ENCODE assay signal across 20 cellular contexts in the genomic region with DNA sequence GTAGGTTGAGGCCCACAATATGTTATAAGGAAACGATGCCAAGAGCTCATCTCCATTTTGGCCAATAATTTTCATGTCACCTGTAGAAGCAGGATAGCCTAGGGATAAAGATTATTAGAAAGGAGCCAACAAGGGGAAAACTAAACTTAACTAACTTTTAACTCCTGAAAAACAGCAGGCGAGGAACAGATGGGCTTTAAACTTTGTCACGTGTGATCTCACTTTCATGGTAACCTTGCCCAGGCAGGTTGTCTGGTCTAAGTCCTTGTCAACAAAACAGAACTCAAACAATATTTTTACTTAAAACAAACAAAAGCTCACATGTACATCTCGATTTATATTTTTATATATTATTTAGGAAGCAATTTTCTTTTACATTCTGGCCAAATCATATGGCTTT.
A peak's percentile ranks its signal among the peaks of the same experiment; 100 is the strongest.
DNase-seq lines count a peak whose midpoint lies in the region; ATAC-seq and TF ChIP-seq lines count a peak whose summit lies in the region.
"Had no signal": no experiment of that assay in that cellular context is flagged by ENCODE, and none has a peak within 500 bp of the region (broad histone marks: within the 10 kb centered on the region; RNA-seq: fewer than 3 reads in every experiment).

No MANE protein-coding gene starts in this region.

- ATAC-seq in HG03521 (IDR thresholded peaks at IDR 0.05; ENCODE audit: unreplicated experiment) (no peak), GM21717 (IDR thresholded peaks at IDR 0.05; ENCODE audit: unreplicated experiment) (no peak)
- ATAC-seq: A549; CD8-positive, alpha-beta T cell had no signal

- H3K27me3 Mint-ChIP-seq in MCF 10A (ENCODE audit: insufficient read depth, unreplicated experiment) = no peaks in the 10 kb centered on the region
- H3K27me3 Mint-ChIP-seq: B cell; CD4-positive, alpha-beta T cell had no signal

- no peak overlapping the region for H3K27ac Mint-ChIP-seq in MCF 10A (ENCODE audit: low read depth, unreplicated experiment)
- H3K27ac Mint-ChIP-seq: B cell; CD4-positive, alpha-beta T cell; CD8-positive, alpha-beta T cell had no signal

- TF ChIP-seq CTCF in mammary epithelial cell (conservative IDR thresholded peaks at IDR 0.05 in 1 of 2, IDR thresholded peaks at IDR 0.05 in 1 of 2; ENCODE audit: extremely low read depth in 1 of 2, insufficient read depth in 1 of 2, low read depth in 1 of 2, low read length in 2 of 2) (no peak), MCF 10A (IDR thresholded peaks at IDR 0.05; ENCODE audit: unreplicated experiment) (no peak), LNCaP clone FGC (IDR thresholded peaks at IDR 0.05; ENCODE audit: control insufficient read depth, extremely low read depth, insufficient read depth) (no peak)

- H3K4me1 ChIP-seq in mammary epithelial cell (ENCODE audit: insufficient read depth, low read length) = peaks cover 18% of the 10 kb centered on the region
- H3K4me1 ChIP-seq: A549; BLaER1 treated with 17β-estradiol and CSF1 and Interleukin-3, amounts not matched to agents 10 nM and 100 nM; Caco-2 had no signal

- H2AFZ ChIP-seq in mammary epithelial cell (ENCODE audit: low read depth, low read length) = peak overlapping the region; percentile 31

- no peaks in the 10 kb centered on the region for H3K27me3 ChIP-seq in mammary epithelial cell (ENCODE audit: insufficient read depth, low read length)
- H3K27me3 ChIP-seq: BLaER1 treated with 17β-estradiol and CSF1 and Interleukin-3, amounts not matched to agents 10 nM and 100 nM had no signal

- dilution Hi-C loops in mammary epithelial cell (cut with HindIII; ENCODE audit: low sequenced_read_pairs) = no loop called here

- WGBS in mammary epithelial cell (ENCODE audit: low coverage, missing lambda C conversion rate) = 77% methylated on average over 4 of the region's 4 CpGs

- no peaks in the 10 kb centered on the region for H3K9me3 ChIP-seq in mammary epithelial cell (replicated peaks; ENCODE audit: insufficient read depth, low read length)
- H3K9me3 ChIP-seq: A549; BLaER1 treated with 17β-estradiol and CSF1 and Interleukin-3, amounts not matched to agents 10 nM and 100 nM; Caco-2 had no signal

- intact Hi-C loops in mammary epithelial cell (cut with micrococcal nuclease) = loop anchor here (10.0 kb wide), 1 partner anchor 103 kb away; no protein-coding TSS in a partner anchor
- intact Hi-C loops in MCF 10A (cut with micrococcal nuclease) = loop anchor here (10.0 kb wide), 1 partner anchor 163 kb away; no protein-coding TSS in a partner anchor

- no peak overlapping the region for H3K9ac ChIP-seq in mammary epithelial cell (ENCODE audit: insufficient read depth, low read length)
- H3K9ac ChIP-seq: BLaER1 treated with 17β-estradiol and CSF1 and Interleukin-3, amounts not matched to agents 10 nM and 100 nM had no signal

- H3K4me3 ChIP-seq in mammary epithelial cell (replicated peaks in 1 of 3; ENCODE audit: insufficient read depth in 1 of 3, low read depth in 2 of 3, low read length in 3 of 3) (no peak overlapping the region), LNCaP clone FGC (ENCODE audit: low read depth, low read length) (no peak overlapping the region; the same call in 1 of the 2 replicates)
- H3K4me3 ChIP-seq: A549; BLaER1 treated with 17β-estradiol and CSF1 and Interleukin-3, amounts not matched to agents 10 nM and 100 nM had no signal

- CTCF ChIA-PET in mammary epithelial cell (lab: Charles Lee; ENCODE audit: low non-redundant PET) = no interaction called here
- CTCF ChIA-PET in MCF 10A (lab: Yijun Ruan, JAX) = interaction anchor here (0.6 to 0.7 kb wide), 3 partner anchors 8 to 29 kb away, joined by 3 to 4 read pairs (median 3); no protein-coding TSS in a partner anchor

- no peak overlapping the region for H3K4me3 Mint-ChIP-seq in MCF 10A (ENCODE audit: unreplicated experiment)
- H3K4me3 Mint-ChIP-seq: B cell; CD4-positive, alpha-beta T cell; CD8-positive, alpha-beta T cell had no signal

- POLR2A ChIA-PET in MCF 10A (lab: Yijun Ruan, JAX) = interaction anchor here (0.7 kb wide), 1 partner anchor 10 kb away, joined by 3 read pairs; no protein-coding TSS in a partner anchor

- H3K4me2 ChIP-seq in mammary epithelial cell (ENCODE audit: insufficient read depth, low read depth, low read length) = no peak overlapping the region
- H3K4me2 ChIP-seq: A549; BLaER1 treated with 17β-estradiol and CSF1 and Interleukin-3, amounts not matched to agents 10 nM and 100 nM had no signal

- DNase-seq in DMS 273 (lab: John Stamatoyannopoulos, UW; ENCODE audit: unreplicated experiment) (peak; percentile 24), DMS 273 treated with DMSO at 0.1 percent for 48 hours (lab: John Stamatoyannopoulos, UW) (no peak), mammary epithelial cell (no peak), MCF 10A (ENCODE audit: unreplicated experiment) (no peak), LNCaP clone FGC (ENCODE audit: low read depth) (peak; percentile 73), NCI-H82 treated with DMSO at 0.1 percent for 48 hours (lab: John Stamatoyannopoulos, UW; ENCODE audit: unreplicated experiment) (peak; percentile 45)
- DNase-seq: AML-193; Caco-2; Calu3; CD4-positive, alpha-beta T cell; CD8-positive, alpha-beta T cell; DMS79 treated with DMSO at 0.1 percent for 48 hours; GF-D8 had no signal

- BruUV-seq in mammary epithelial cell (replicated peaks; lab: Mats Ljungman, UMichigan) = no TSS peak
- BruUV-seq in MCF 10A (replicated peaks; lab: Mats Ljungman, UMichigan) = no TSS peak

- in situ Hi-C loops in mammary epithelial cell (cut with MboI; ENCODE audit: low sequenced_read_pairs in 2 of 2) = no loop called here

- no peak overlapping the region for H3K27ac ChIP-seq in mammary epithelial cell (ENCODE audit: insufficient read depth, low read depth, low read length)
- H3K27ac ChIP-seq: 22Rv1; A549; BLaER1 treated with 17β-estradiol and CSF1 and Interleukin-3, amounts not matched to agents 10 nM and 100 nM; C4-2B had no signal

- no peaks in the 10 kb centered on the region for H3K36me3 ChIP-seq in mammary epithelial cell (ENCODE audit: insufficient read depth, low read length)
- H3K36me3 ChIP-seq: BLaER1 treated with 17β-estradiol and CSF1 and Interleukin-3, amounts not matched to agents 10 nM and 100 nM had no signal

- no peaks in the 10 kb centered on the region for H3K79me2 ChIP-seq in mammary epithelial cell (ENCODE audit: insufficient read depth, low read length)

- H3K36me3 Mint-ChIP-seq in MCF 10A (ENCODE audit: insufficient read depth, unreplicated experiment) = no peaks in the 10 kb centered on the region
- H3K36me3 Mint-ChIP-seq: CD8-positive, alpha-beta T cell had no signal

- peaks cover 10% of the 10 kb centered on the region for H3K9me3 Mint-ChIP-seq in MCF 10A (ENCODE audit: unreplicated experiment)

- no peaks in the 10 kb centered on the region for H4K20me1 ChIP-seq in mammary epithelial cell (ENCODE audit: insufficient read depth, low read length)
- H4K20me1 ChIP-seq: BLaER1 treated with 17β-estradiol and CSF1 and Interleukin-3, amounts not matched to agents 10 nM and 100 nM had no signal

- H3K4me1 Mint-ChIP-seq in MCF 10A (ENCODE audit: insufficient read depth, unreplicated experiment) = peaks cover 10% of the 10 kb centered on the region
- H3K4me1 Mint-ChIP-seq: B cell had no signal

Comparison
In these comparisons a context has a peak if more than half of its experiments do, and no peak if none do; other contexts are left out.
1. DNase-seq: peak in DMS 273 (single experiment), LNCaP clone FGC (single experiment) and NCI-H82 treated with DMSO at 0.1 percent for 48 hours (single experiment); none in DMS 273 treated with DMSO at 0.1 percent for 48 hours (single experiment), mammary epithelial cell (single experiment) and MCF 10A (single experiment).